8 cellular contexts compared by ENCODE assay signal in genomic region chr1:116909511-116910378, GRCh38.
DNase-seq lines count a peak whose midpoint lies in the region; ATAC-seq and TF ChIP-seq lines count a peak whose summit lies in the region.

Gene PTGFRN (plus strand): TSS chr1:116909916. CDS start chr1:116910204, 288 bp downstream.

- no peaks in the 10 kb centered on the region for H3K36me3 ChIP-seq in WERI-Rb-1

- no peaks in the 10 kb centered on the region for H3K36me3 Mint-ChIP-seq in dendritic cell treated with granulocyte-macrophage colony-stimulating factor and Interleukin-4, amounts not matched to agents 40 ng/mL and 50 ng/mL, for 4 days (ENCODE audit: low read depth)

- peaks cover 27% of the 10 kb centered on the region for H3K27me3 Mint-ChIP-seq in dendritic cell treated with granulocyte-macrophage colony-stimulating factor and Interleukin-4, amounts not matched to agents 40 ng/mL and 50 ng/mL, for 4 days

- peaks cover 8% of the 10 kb centered on the region for H3K27me3 ChIP-seq in WERI-Rb-1 (ENCODE audit: insufficient read depth, low read depth, severe bottlenecking)

- TF ChIP-seq CTCF in WERI-Rb-1 (IDR thresholded peaks at IDR 0.05; ENCODE audit: low read depth, low read length): no peak

- no peaks in the 10 kb centered on the region for H3K9me3 ChIP-seq in WERI-Rb-1 (ENCODE audit: severe bottlenecking)

- peak; percentile 35 for DNase-seq in COR-L47 (lab: John Stamatoyannopoulos, UW)
- peak; percentile 83 for DNase-seq in KBM-7
- DNase-seq in WERI-Rb-1: peak; percentile 72
- DNase-seq in left kidney (ENCODE audit: low read depth, low spot score): peak; percentile 96
- DNase-seq in stimulated activated CD4-positive, alpha-beta T cell treated with anti-CD3 and anti-CD28 coated beads, Interleukin-1b, Interleukin-23, amount 100 ng/mL, for 48 hours: peak; percentile 16

- intact Hi-C loops in dendritic cell treated with granulocyte-macrophage colony-stimulating factor and Interleukin-4, amounts not matched to agents 40 ng/mL and 50 ng/mL, for 4 days (cut with micrococcal nuclease): no loop called here

- no peak within 1 kb of the TSS for H3K27ac Mint-ChIP-seq in dendritic cell treated with granulocyte-macrophage colony-stimulating factor and Interleukin-4, amounts not matched to agents 40 ng/mL and 50 ng/mL, for 4 days

- no peaks in the 10 kb centered on the region for H3K9me3 Mint-ChIP-seq in dendritic cell treated with granulocyte-macrophage colony-stimulating factor and Interleukin-4, amounts not matched to agents 40 ng/mL and 50 ng/mL, for 4 days

- peak within 1 kb of the TSS; percentile 83 for H3K4me3 Mint-ChIP-seq in dendritic cell treated with granulocyte-macrophage colony-stimulating factor and Interleukin-4, amounts not matched to agents 40 ng/mL and 50 ng/mL, for 4 days

- H3K4me3 ChIP-seq in WERI-Rb-1 (ENCODE audit: low read depth, low read length): peak within 1 kb of the TSS; percentile 73

- in situ Hi-C loops in KBM-7 (cut with MboI; ENCODE audit: low pct_unique_long_range_greater_than_20kb, low sequenced_read_pairs): no loop called here

- H3K27ac ChIP-seq in WERI-Rb-1: peak within 1 kb of the TSS; percentile 52

- H3K4me1 Mint-ChIP-seq in dendritic cell treated with granulocyte-macrophage colony-stimulating factor and Interleukin-4, amounts not matched to agents 40 ng/mL and 50 ng/mL, for 4 days (ENCODE audit: low read depth): peaks cover 9% of the 10 kb centered on the region

- ATAC-seq in HG03457 (IDR thresholded peaks at IDR 0.05; ENCODE audit: unreplicated experiment) (no peak), HG02588 (IDR thresholded peaks at IDR 0.05; ENCODE audit: unreplicated experiment) (no peak)

Comparison
In these comparisons a context has a peak if more than half of its experiments do, and no peak if none do; other contexts are left out.
1. DNase-seq: peak in every context shown above with its lines; median percentile 96 in left kidney; 83 in KBM-7; 72 in WERI-Rb-1; 35 in COR-L47; 16 in stimulated activated CD4-positive, alpha-beta T cell treated with anti-CD3 and anti-CD28 coated beads, Interleukin-1b, Interleukin-23, amount 100 ng/mL, for 48 hours.